ENCODE assay signal across 8 cellular contexts in the genomic region with DNA sequence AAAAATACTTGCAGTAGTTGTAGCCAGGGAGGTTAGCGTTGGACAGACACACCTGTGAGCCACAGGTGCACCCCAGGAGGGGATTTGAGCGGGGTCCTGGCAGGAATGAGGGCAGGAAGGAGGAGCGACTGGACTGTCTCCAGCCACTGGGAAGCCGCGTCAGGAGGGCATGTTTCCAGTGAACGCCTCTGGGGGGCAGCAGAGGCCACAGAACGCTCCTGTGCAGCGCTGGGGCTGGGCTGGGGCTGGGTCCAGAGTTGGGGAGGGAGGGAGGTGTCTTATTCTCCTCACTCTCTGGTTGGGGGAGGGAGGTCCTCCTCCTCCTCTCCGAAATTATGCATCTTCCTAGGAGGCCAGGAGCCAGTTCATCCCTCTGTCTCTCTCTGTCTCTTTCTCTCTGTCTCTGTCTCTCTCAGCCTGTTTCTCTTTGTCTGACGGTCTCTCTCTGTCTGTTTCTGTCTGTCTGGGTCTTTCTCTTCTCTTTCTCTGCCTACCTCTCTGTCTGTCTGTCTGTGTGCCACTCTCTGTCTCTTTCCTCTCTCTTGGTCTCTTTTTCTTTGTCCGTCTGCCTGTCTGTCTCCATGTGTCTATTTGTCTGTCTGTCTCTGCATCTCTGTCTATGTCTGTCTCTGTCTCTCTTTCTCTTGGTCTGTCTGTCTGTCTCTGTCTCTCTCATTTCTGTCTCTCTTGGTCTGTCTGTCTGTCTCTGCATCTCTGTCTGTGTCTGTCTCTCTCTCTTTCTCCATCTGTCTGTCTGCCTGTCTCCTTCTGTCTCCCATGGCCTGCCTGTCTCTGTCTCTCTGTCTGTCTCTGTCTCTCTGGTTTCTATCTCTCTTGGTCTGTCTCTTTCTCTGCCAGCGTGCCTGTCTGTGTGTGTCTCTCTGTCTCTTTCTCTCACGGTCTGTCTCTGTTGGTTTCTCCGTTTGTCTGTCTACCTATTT.
A peak's percentile ranks its signal among the peaks of the same experiment; 100 is the strongest.
DNase-seq lines count a peak whose midpoint lies in the region; ATAC-seq and FAIRE-seq lines count a peak whose summit lies in the region.

No MANE protein-coding gene starts in this region.

- peak; percentile 84 for FAIRE-seq in GM19239 (lab: Jason Lieb, UNC)

- DNase-seq in Ammon's horn (ENCODE audit: low spot score) (peak; percentile 74), GM19239 (ENCODE audit: insufficient read length, low spot score) (peak; percentile 78), NCI-H146 treated with DMSO at 0.1 percent for 48 hours (lab: John Stamatoyannopoulos, UW; ENCODE audit: unreplicated experiment) (peak; percentile 16), T1000 (lab: John Stamatoyannopoulos, UW) (peak; percentile 41), astrocyte of the hippocampus (ENCODE audit: low read depth, low spot score) (peak; percentile 84), hippocampal formation (lab: John Stamatoyannopoulos, UW) (peak; percentile 10 to 66)
- DNase-seq in stimulated activated CD4-positive, alpha-beta T cell treated with anti-CD3 and anti-CD28 coated beads, Interleukin-12 subunit alpha, Interleukin-12 subunit beta, amount 100 ng/mL, for 24 hours (ENCODE audit: low read depth in 2 of 2) = peak; percentile 40 to 72

- ATAC-seq in GM21786 (IDR thresholded peaks at IDR 0.05; ENCODE audit: unreplicated experiment) = no peak

Comparison
In these comparisons a context has a peak if more than half of its experiments do, and no peak if none do; other contexts are left out.
1. DNase-seq: peak in every context shown above with its lines; median percentile 84 in astrocyte of the hippocampus; 78 in GM19239; 74 in Ammon's horn; 56 in stimulated activated CD4-positive, alpha-beta T cell treated with anti-CD3 and anti-CD28 coated beads, Interleukin-12 subunit alpha, Interleukin-12 subunit beta, amount 100 ng/mL, for 24 hours; 41 in T1000; 38 in hippocampal formation; 16 in NCI-H146 treated with DMSO at 0.1 percent for 48 hours.